16 cellular contexts compared by ENCODE assay signal in genomic region chr2:156401863-156402262, GRCh38. TPM values are rescaled to one million over a fixed set of nuclear protein-coding genes. Genes with fewer than 3 reads are reported as not detected.
DNase-seq lines count a peak whose midpoint lies in the region; ATAC-seq and TF ChIP-seq lines count a peak whose summit lies in the region.
"Had no signal": no experiment of that assay in that cellular context is flagged by ENCODE, and none has a peak within 500 bp of the region (broad histone marks: within the 10 kb centered on the region; RNA-seq: fewer than 3 reads in every experiment).

No MANE protein-coding gene starts in this region.

- H3K4me3 Mint-ChIP-seq in naive thymus-derived CD4-positive, alpha-beta T cell, result peak overlapping the region in 2 of 10 donors; percentile 90 to 92
- H3K4me3 Mint-ChIP-seq in H9, result no peak overlapping the region

- H3K4me1 Mint-ChIP-seq in naive thymus-derived CD4-positive, alpha-beta T cell, result peaks cover 15 to 39% (median 23%) of the 10 kb centered on the region in 7 donors
- H3K4me1 Mint-ChIP-seq in H9, result peaks cover 15 to 30% of the 10 kb centered on the region in 2 experiments

- H3K18ac ChIP-seq in H9 (ENCODE audit: insufficient read length, low read depth, low read length), result no peak overlapping the region

- WGBS in H9 (ENCODE audit: extremely low coverage, insufficient read length, low lambda C conversion rate), result 100% methylated on average over 1 of the region's 5 CpGs

- H3K9me3 ChIP-seq in A673 (ENCODE audit: low read depth, low read length, poor library complexity, severe bottlenecking) (no peaks in the 10 kb centered on the region), SK-N-MC (ENCODE audit: low read depth, low read length) (no peaks in the 10 kb centered on the region), H9 (ENCODE audit: control insufficient read depth, low read depth, low read length) (no peaks in the 10 kb centered on the region)
- H3K9me3 ChIP-seq in naive thymus-derived CD4-positive, alpha-beta T cell (ENCODE audit: control insufficient read depth in 2 of 3, low read length in 3 of 3), result no peaks in the 10 kb centered on the region
- H3K9me3 ChIP-seq: upper lobe of right lung had no signal

- peaks cover 0 to 10% (median 0%) of the 10 kb centered on the region in 5 donors for H3K27me3 Mint-ChIP-seq in naive thymus-derived CD4-positive, alpha-beta T cell
- peaks cover 22% of the 10 kb centered on the region for H3K27me3 Mint-ChIP-seq in H9 (ENCODE audit: low read depth)

- TF ChIP-seq CTCF in A673 (conservative IDR thresholded peaks at IDR 0.05; ENCODE audit: low read depth, low read length) (no peak), H9 (conservative IDR thresholded peaks at IDR 0.05) (no peak)

- peak overlapping the region in 5 of 9 donors; percentile 9 to 99 (median 95) for H3K27ac Mint-ChIP-seq in naive thymus-derived CD4-positive, alpha-beta T cell
- no peak overlapping the region for H3K27ac Mint-ChIP-seq in H9

- H3K23ac ChIP-seq in H9 (ENCODE audit: insufficient read length, low read depth, low read length), result no peak overlapping the region

- H2BK12ac ChIP-seq in H9 (ENCODE audit: insufficient read length, low read depth, low read length), result no peak overlapping the region

- no peak overlapping the region for H3K14ac ChIP-seq in H9 (ENCODE audit: insufficient read depth, low read length)

- H3K4ac ChIP-seq in H9 (ENCODE audit: low read depth, low read length), result no peak overlapping the region

- H3K4me2 ChIP-seq in H9 (ENCODE audit: insufficient read depth, insufficient read length, low read length), result no peak overlapping the region

- H3K36me3 ChIP-seq in A673 (ENCODE audit: insufficient read depth, low read length, poor library complexity, severe bottlenecking) (no peaks in the 10 kb centered on the region), SK-N-MC (ENCODE audit: insufficient read depth, low read length) (no peaks in the 10 kb centered on the region)
- H3K36me3 ChIP-seq in naive thymus-derived CD4-positive, alpha-beta T cell (ENCODE audit: control insufficient read depth in 2 of 3, insufficient read depth in 3 of 3, low read length in 3 of 3), result peaks cover 0 to 7% (median 0%) of the 10 kb centered on the region in 3 experiments
- H3K36me3 ChIP-seq: upper lobe of right lung had no signal

- H3K9ac ChIP-seq in SK-N-MC (ENCODE audit: insufficient read length) (no peak overlapping the region), H9 (ENCODE audit: extremely low read depth, insufficient read length, low read length) (no peak overlapping the region)

- H4K91ac ChIP-seq in H9 (ENCODE audit: insufficient read length, low read depth, low read length), result no peak overlapping the region

- H4K20me1 ChIP-seq in H9 (ENCODE audit: control insufficient read depth, insufficient read depth, insufficient read length), result no peaks in the 10 kb centered on the region

- POLR2A ChIA-PET in A673 (lab: Charles Lee; ENCODE audit: low non-redundant PET), result no interaction called here
- POLR2A ChIA-PET in naive thymus-derived CD4-positive, alpha-beta T cell (lab: Charles Lee), result interaction anchor here (0.8 to 2.0 kb wide), 2 partner anchors 33 to 58 kb away, joined by 4 to 10 read pairs; no protein-coding TSS in a partner anchor

- intact Hi-C loops in A673 (cut with micrococcal nuclease; ENCODE audit: unreplicated experiment), result loop anchor here (2.0 kb wide), 2 partner anchors 61 to 69 kb away; partner anchors contain the start of gene NR4A2
- intact Hi-C loops in naive thymus-derived CD4-positive, alpha-beta T cell (cut with micrococcal nuclease), result loop anchor here (1.0 to 2.0 kb wide), 7 partner anchors 21 to 1227 kb away; partner anchors contain the start of genes GPD2 (in 2 of the 2) and ACVR1C (in 1 of the 2)

- no peaks in the 10 kb centered on the region for H3K79me2 ChIP-seq in H9 (ENCODE audit: insufficient read depth, low read length)

- no peaks in the 10 kb centered on the region for H3K27me3 ChIP-seq in A673 (replicated peaks; ENCODE audit: insufficient read depth, low read depth, low read length, poor library complexity)
- no peaks in the 10 kb centered on the region for H3K27me3 ChIP-seq in naive thymus-derived CD4-positive, alpha-beta T cell (ENCODE audit: control insufficient read depth in 2 of 2, insufficient read depth in 2 of 2, low read length in 2 of 2)
- no peaks in the 10 kb centered on the region for H3K27me3 ChIP-seq in H9 (ENCODE audit: insufficient read depth, low read length)
- H3K27me3 ChIP-seq: upper lobe of right lung had no signal

- no peak for DNase-seq in A673 (ENCODE audit: low spot score)
- peak; percentile 61 for DNase-seq in HT-29 (ENCODE audit: low spot score)
- DNase-seq in SK-N-MC (ENCODE audit: low read depth, low spot score), result no peak
- DNase-seq in naive thymus-derived CD4-positive, alpha-beta T cell, result no peak
- no peak for DNase-seq in H9
- DNase-seq: activated CD4-positive, alpha-beta T cell treated with anti-CD3 and anti-CD28 coated beads, Interleukin-2, amount 50 U/mL, for 4 hours; activated T-cell treated with anti-CD3 and anti-CD28 coated beads, Interleukin-2, amount 50 U/mL, for 72 hours; DMS 273 treated with DMSO at 0.1 percent for 48 hours; head of caudate nucleus; NCI-H1930; NCI-H526; stimulated activated CD4-positive, alpha-beta T cell treated with anti-CD3 and anti-CD28 coated beads, Interleukin-2, amount 100 ng/mL, for 48 hours; upper lobe of right lung had no signal

- H3K36me3 Mint-ChIP-seq in naive thymus-derived CD4-positive, alpha-beta T cell, result peaks cover 0 to 6% (median 0%) of the 10 kb centered on the region in 5 donors
- H3K36me3 Mint-ChIP-seq in H9 (ENCODE audit: insufficient read depth in 1 of 3, low read depth in 3 of 3), result peaks cover 0 to 4% (median 0%) of the 10 kb centered on the region in 3 experiments; a peak in 1 of 7 replicates

- no peak overlapping the region for H4K5ac ChIP-seq in H9 (ENCODE audit: insufficient read length, low read depth, low read length)

- H2BK15ac ChIP-seq in H9 (ENCODE audit: low read depth, low read length), result no peak overlapping the region

- peaks cover 0 to 10% (median 0%) of the 10 kb centered on the region in 11 donors for H3K9me3 Mint-ChIP-seq in naive thymus-derived CD4-positive, alpha-beta T cell
- peaks cover 0 to 4% of the 10 kb centered on the region in 2 experiments; a peak in 2 of 5 replicates for H3K9me3 Mint-ChIP-seq in H9

- H2AK5ac ChIP-seq in H9 (ENCODE audit: insufficient read length, low read length), result no peak overlapping the region

- peaks cover 13% of the 10 kb centered on the region for H3K23me2 ChIP-seq in H9 (ENCODE audit: insufficient read length, low read depth, low read length, poor library complexity, severe bottlenecking)

- H2BK120ac ChIP-seq in H9 (ENCODE audit: low read depth, low read length, poor library complexity, severe bottlenecking), result no peak overlapping the region

- H3K4me1 ChIP-seq in A673 (ENCODE audit: insufficient read depth, low read length, poor library complexity, severe bottlenecking), result no peaks in the 10 kb centered on the region
- H3K4me1 ChIP-seq in naive thymus-derived CD4-positive, alpha-beta T cell (ENCODE audit: control insufficient read depth in 2 of 2, insufficient read depth in 2 of 2, low read length in 2 of 2), result peaks cover 5 to 6% of the 10 kb centered on the region in 2 donors
- H3K4me1 ChIP-seq in H9 (ENCODE audit: insufficient read depth, low read length), result no peaks in the 10 kb centered on the region

- CTCF ChIA-PET in A673 (lab: Charles Lee), result no interaction called here
- CTCF ChIA-PET in naive thymus-derived CD4-positive, alpha-beta T cell (lab: Charles Lee), result interaction anchor here (0.6 to 2.0 kb wide), 2 partner anchors 10 to 37 kb away, joined by 4 to 5 read pairs; no protein-coding TSS in a partner anchor

- H2BK20ac ChIP-seq in H9 (ENCODE audit: low read depth, low read length, poor library complexity, severe bottlenecking), result no peak overlapping the region

- H4K8ac ChIP-seq in H9 (replicated peaks; ENCODE audit: insufficient read length, low read depth, low read length), result no peak overlapping the region

- no peak overlapping the region for H2AFZ ChIP-seq in H9 (ENCODE audit: low read length)

- H3K4me3 ChIP-seq in A673 (ENCODE audit: low read depth, low read length, poor library complexity, severe bottlenecking) (peak overlapping the region; percentile 76), SK-N-MC (peak overlapping the region; percentile 99)
- H3K4me3 ChIP-seq in naive thymus-derived CD4-positive, alpha-beta T cell (ENCODE audit: low read length), result no peak overlapping the region

- no peak overlapping the region for H3K56ac ChIP-seq in H9 (ENCODE audit: insufficient read length, low read depth, low read length)

- ATAC-seq in naive thymus-derived CD4-positive, alpha-beta T cell, result no peak
- ATAC-seq in GM18498 (IDR thresholded peaks at IDR 0.05; ENCODE audit: unreplicated experiment), result no peak
- ATAC-seq in esophagus mucosa, result no peak
- ATAC-seq in GM19324 (IDR thresholded peaks at IDR 0.05; ENCODE audit: low FRiP score, unreplicated experiment), result no peak
- ATAC-seq: activated T-cell treated with anti-CD3 and anti-CD28 coated beads, Interleukin-2, amount 50 U/mL, for 72 hours; upper lobe of right lung had no signal

- no peak overlapping the region for H3T11ph ChIP-seq in H9 (ENCODE audit: low read length)

- H3K27ac ChIP-seq in A673 (ENCODE audit: low read depth, low read length, poor library complexity, severe bottlenecking), result no peak overlapping the region
- H3K27ac ChIP-seq in SK-N-MC, result no peak overlapping the region
- H3K27ac ChIP-seq in naive thymus-derived CD4-positive, alpha-beta T cell (ENCODE audit: low read depth, low read length), result no peak overlapping the region
- no peak overlapping the region for H3K27ac ChIP-seq in H9 (ENCODE audit: insufficient read length, low read depth, low read length)
- H3K27ac ChIP-seq: upper lobe of right lung had no signal

- H2BK5ac ChIP-seq in H9 (ENCODE audit: insufficient read length, low read length), result no peak overlapping the region

- no TSS peak for BruUV-seq in A673 (replicated peaks; lab: Mats Ljungman, UMichigan)

- no peaks in the 10 kb centered on the region for H3K79me1 ChIP-seq in H9 (ENCODE audit: insufficient read depth, low read depth, low read length, poor library complexity, severe bottlenecking)

RNA-seq across cellular contexts. Expression of gene GPD2, which starts 34.3 kb away (rescaled TPM):
- total RNA-seq in A673 (2021) (33.9 and 39.4 TPM in 2 replicates), esophagus mucosa (56.1 TPM), H9 (2021) (46.0 and 46.3 TPM in 2 replicates)
- 30.4 and 33.2 TPM in 2 replicates for total RNA-seq in HT-29 (2014; rRNA removed; shearing (Covaris generic))
- 10 to 100 TPM in 4 of 5 experiments, 1 to 10 TPM in 1; 7.8 to 17.1 (median 11.6) TPM for total RNA-seq in naive thymus-derived CD4-positive, alpha-beta T cell
- polyA plus RNA-seq in naive thymus-derived CD4-positive, alpha-beta T cell, result 1 to 10 TPM; 2.9 to 8.0 TPM

Comparison
In these comparisons a context has a peak if more than half of its experiments do, and no peak if none do; other contexts are left out.
1. H3K27ac Mint-ChIP-seq: peak in naive thymus-derived CD4-positive, alpha-beta T cell (5 of 9); none in H9 (0 of 3).